In genomic region chr7:144384071-144384470, GRCh38 we compare ENCODE assay signal across 9 cellular contexts. TPM values are rescaled to one million over a fixed set of nuclear protein-coding genes. Genes with fewer than 3 reads are reported as not detected.
DNase-seq lines count a peak whose midpoint lies in the region; ATAC-seq lines count a peak whose summit lies in the region.
"Had no signal": no experiment of that assay in that cellular context is flagged by ENCODE, and none has a peak within 500 bp of the region (broad histone marks: within the 10 kb centered on the region; RNA-seq: fewer than 3 reads in every experiment).

No MANE protein-coding gene starts in this region.

- no peak overlapping the region for H3K4me3 ChIP-seq in BLaER1
- no peak overlapping the region for H3K4me3 ChIP-seq in iPS-20b (ENCODE audit: low read length)
- H3K4me3 ChIP-seq: BLaER1 treated with 17β-estradiol and CSF1 and Interleukin-3, amounts not matched to agents 10 nM and 100 nM had no signal

- H3K9ac ChIP-seq in BLaER1 = no peak overlapping the region
- peak overlapping the region; percentile 14; the same call in 1 of the 2 replicates for H3K9ac ChIP-seq in iPS-20b (ENCODE audit: low read depth, low read length)
- H3K9ac ChIP-seq: BLaER1 treated with 17β-estradiol and CSF1 and Interleukin-3, amounts not matched to agents 10 nM and 100 nM had no signal

- H3K4me2 ChIP-seq in BLaER1 = 0 out of 2 replicates have a peak overlapping the region, but pooled peaks have one; percentile 26

- peak; percentile 86 for DNase-seq in M059J (ENCODE audit: low read depth)
- DNase-seq in NCI-H524 (lab: John Stamatoyannopoulos, UW) = no peak
- DNase-seq in activated CD4-positive, alpha-beta T cell treated with anti-CD3 and anti-CD28 coated beads for 4 hours = no peak
- DNase-seq in EL = no peak
- DNase-seq in T-helper 2 cell = no peak

- H3K36me3 ChIP-seq in BLaER1 (no peaks in the 10 kb centered on the region), iPS-20b (ENCODE audit: insufficient read depth, low read depth, low read length) (peaks cover 13% of the 10 kb centered on the region)
- H3K36me3 ChIP-seq: BLaER1 treated with 17β-estradiol and CSF1 and Interleukin-3, amounts not matched to agents 10 nM and 100 nM had no signal

- ATAC-seq in GM21576 (IDR thresholded peaks at IDR 0.05; ENCODE audit: unreplicated experiment) = peak; percentile 72

- H4K20me1 ChIP-seq in BLaER1 = no peaks in the 10 kb centered on the region
- H4K20me1 ChIP-seq: BLaER1 treated with 17β-estradiol and CSF1 and Interleukin-3, amounts not matched to agents 10 nM and 100 nM had no signal

- H3K27me3 ChIP-seq in BLaER1 (no peaks in the 10 kb centered on the region), iPS-20b (ENCODE audit: insufficient read depth, low read length) (no peaks in the 10 kb centered on the region)
- H3K27me3 ChIP-seq: BLaER1 treated with 17β-estradiol and CSF1 and Interleukin-3, amounts not matched to agents 10 nM and 100 nM had no signal

- H3K9me3 ChIP-seq in BLaER1 (no peaks in the 10 kb centered on the region), iPS-20b (ENCODE audit: insufficient read depth, low read depth, low read length) (no peaks in the 10 kb centered on the region)
- H3K9me3 ChIP-seq: BLaER1 treated with 17β-estradiol and CSF1 and Interleukin-3, amounts not matched to agents 10 nM and 100 nM had no signal

- H3K27ac ChIP-seq in BLaER1 = no peak overlapping the region
- H3K27ac ChIP-seq in iPS-20b (ENCODE audit: low read length) = no peak overlapping the region
- H3K27ac ChIP-seq: BLaER1 treated with 17β-estradiol and CSF1 and Interleukin-3, amounts not matched to agents 10 nM and 100 nM had no signal

- H3K4me1 ChIP-seq in BLaER1 (peaks cover 12% of the 10 kb centered on the region), iPS-20b (ENCODE audit: insufficient read depth, low read length) (peaks cover 19% of the 10 kb centered on the region)

RNA-seq across cellular contexts. Expression of gene NOBOX, which starts 19.4 kb away (rescaled TPM):
- total RNA-seq in M059J (2014; rRNA removed; shearing (Covaris generic)) = not detected in 2 replicates

RNA-seq across cellular contexts. Expression of gene ARHGEF5, which starts 28.9 kb away (rescaled TPM):
- total RNA-seq in M059J (2014; rRNA removed; shearing (Covaris generic)) = 3.3 and 4.2 TPM in 2 replicates
